Comparison of ENCODE assay signal across 31 cellular contexts in the genomic region with DNA sequence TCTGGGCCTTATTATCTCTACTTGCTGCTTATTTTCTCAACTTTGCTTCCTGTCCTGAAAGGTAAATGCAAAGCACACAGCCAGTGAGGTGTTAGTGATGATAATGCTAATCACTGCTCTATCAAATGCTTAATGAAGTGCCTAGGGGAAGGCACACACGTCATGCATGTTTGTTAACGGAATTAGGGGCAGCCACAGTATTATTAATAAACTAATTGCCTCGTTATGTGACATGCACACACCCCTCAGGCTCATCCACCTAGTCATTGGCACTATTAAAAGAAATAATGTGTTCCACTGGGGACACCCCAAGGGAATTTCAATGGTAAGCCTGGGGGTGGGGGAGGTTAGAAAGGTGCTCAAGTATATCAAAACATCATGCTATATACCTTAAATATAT.
A peak's percentile ranks its signal among the peaks of the same experiment; 100 is the strongest.
DNase-seq lines count a peak whose midpoint lies in the region; ATAC-seq, FAIRE-seq and TF ChIP-seq lines count a peak whose summit lies in the region.
"Had no signal": no experiment of that assay in that cellular context is flagged by ENCODE, and none has a peak within 500 bp of the region (broad histone marks: within the 10 kb centered on the region; RNA-seq: fewer than 3 reads in every experiment).

No MANE protein-coding gene starts in this region.

- no peak overlapping the region for H3K4me2 ChIP-seq in GM12878 (ENCODE audit: control insufficient read depth, insufficient read depth)
- peak overlapping the region; percentile 37 for H3K4me2 ChIP-seq in smooth muscle cell
- H3K4me2 ChIP-seq: A549; BLaER1; BLaER1 treated with 17β-estradiol and CSF1 and Interleukin-3, amounts not matched to agents 10 nM and 100 nM had no signal

- H3K27me3 ChIP-seq in GM12878 (replicated peaks in 1 of 2; ENCODE audit: control insufficient read depth in 2 of 2, insufficient read depth in 2 of 2, low read length in 1 of 2): no peaks in the 10 kb centered on the region
- no peaks in the 10 kb centered on the region for H3K27me3 ChIP-seq in smooth muscle cell (ENCODE audit: low read depth)
- H3K27me3 ChIP-seq: BE2C had no signal

- peaks cover 16% of the 10 kb centered on the region for H3F3A ChIP-seq in smooth muscle cell (ENCODE audit: low read depth)

- POLR2A ChIA-PET in GM12878 (lab: Charles Lee): no interaction called here

- in situ Hi-C loops in GM12878 (cut with MboI): no loop called here

- H3K36me3 ChIP-seq in GM12878 (ENCODE audit: control insufficient read depth in 2 of 2, insufficient read depth in 2 of 2, low read length in 1 of 2) (no peaks in the 10 kb centered on the region), smooth muscle cell (ENCODE audit: low read depth) (no peaks in the 10 kb centered on the region)
- H3K36me3 ChIP-seq: BE2C; BLaER1; BLaER1 treated with 17β-estradiol and CSF1 and Interleukin-3, amounts not matched to agents 10 nM and 100 nM had no signal

- no peaks in the 10 kb centered on the region; the same call in 2 of the 3 replicates for H3K9me3 ChIP-seq in GM12878 (replicated peaks; ENCODE audit: control insufficient read depth, insufficient read depth, low read length)
- H3K9me3 ChIP-seq in smooth muscle cell (replicated peaks; ENCODE audit: low read depth): no peaks in the 10 kb centered on the region
- H3K9me3 ChIP-seq: A549, BE2C, Caco-2 had no signal

- no peak for TF ChIP-seq POLR2A in GM12878 (IDR thresholded peaks at IDR 0.05; ENCODE audit: low read depth, low read length)

- no peaks in the 10 kb centered on the region for H4K20me1 ChIP-seq in GM12878 (ENCODE audit: control insufficient read depth, insufficient read depth)
- H4K20me1 ChIP-seq in smooth muscle cell (ENCODE audit: low read depth): no peaks in the 10 kb centered on the region
- H4K20me1 ChIP-seq: BLaER1; BLaER1 treated with 17β-estradiol and CSF1 and Interleukin-3, amounts not matched to agents 10 nM and 100 nM had no signal

- CTCF ChIA-PET in GM12878 (lab: Yijun Ruan, JAX): interaction anchor here (0.8 to 1.5 kb wide), 3 partner anchors 13 to 27 kb away, joined by 3 to 9 read pairs (median 3); no protein-coding TSS in a partner anchor

- TF ChIP-seq RAD21 in GM12878 (IDR thresholded peaks at IDR 0.05; ENCODE audit: insufficient read depth, low read depth, low read length): no peak

- H3K4me3 ChIP-seq in GM12878 (no peak overlapping the region), smooth muscle cell (no peak overlapping the region)
- H3K4me3 ChIP-seq: A549; BLaER1; BLaER1 treated with 17β-estradiol and CSF1 and Interleukin-3, amounts not matched to agents 10 nM and 100 nM had no signal

- H3K9ac ChIP-seq in GM12878 (ENCODE audit: control insufficient read depth, insufficient read depth, low read length): no peak overlapping the region
- H3K9ac ChIP-seq in smooth muscle cell (ENCODE audit: low read depth): no peak overlapping the region
- H3K9ac ChIP-seq: BLaER1; BLaER1 treated with 17β-estradiol and CSF1 and Interleukin-3, amounts not matched to agents 10 nM and 100 nM had no signal

- BruUV-seq in GM12878 (replicated peaks; lab: Mats Ljungman, UMichigan): no TSS peak

- no peaks in the 10 kb centered on the region for H3K79me2 ChIP-seq in GM12878 (ENCODE audit: control insufficient read depth, insufficient read depth, low read length)
- H3K79me2 ChIP-seq in smooth muscle cell (ENCODE audit: low read depth): no peaks in the 10 kb centered on the region

- no peak for FAIRE-seq in GM12878 (lab: Jason Lieb, UNC)
- FAIRE-seq: A204.1, A549, D721Med had no signal

- H3K4me1 ChIP-seq in GM12878 (ENCODE audit: control insufficient read depth, insufficient read depth, low read length) (no peaks in the 10 kb centered on the region), smooth muscle cell (ENCODE audit: low read depth) (peaks cover 9% of the 10 kb centered on the region)
- H3K4me1 ChIP-seq: A549, BE2C, BLaER1, Caco-2 had no signal

- WGBS in GM12878 (ENCODE audit: insufficient coverage, insufficient replicate concordance, low lambda C conversion rate, missing lambda C conversion rate): 0% methylated on average over 3 of the region's 3 CpGs
- WGBS in smooth muscle cell (ENCODE audit: low lambda C conversion rate): 76% methylated on average over 3 of the region's 3 CpGs

- TF ChIP-seq EP300 in GM12878 (IDR thresholded peaks at IDR 0.05; ENCODE audit: borderline replicate concordance in 1 of 2, control insufficient read depth in 1 of 2, low read depth in 2 of 2, low read length in 2 of 2): no peak

- H3K27ac ChIP-seq in GM12878 (ENCODE audit: control insufficient read depth, insufficient read depth) (no peak overlapping the region), smooth muscle cell (ENCODE audit: low read depth) (peak overlapping the region; percentile 58)
- H3K27ac ChIP-seq: 22Rv1; A549; BLaER1; BLaER1 treated with 17β-estradiol and CSF1 and Interleukin-3, amounts not matched to agents 10 nM and 100 nM; C4-2B had no signal

- DNase-seq in GM12878 (ENCODE audit: low read depth, low spot score) (no peak), smooth muscle cell (lab: John Stamatoyannopoulos, UW; ENCODE audit: unreplicated experiment) (no peak), superior temporal gyrus (ENCODE audit: extremely low spot score) (no peak)
- DNase-seq: 8988T; ACHN; AML-193; BE2C; C1 segment of cervical spinal cord; Caco-2; Calu3; CD4-positive, alpha-beta memory T cell; CD4-positive, alpha-beta T cell; CD4-positive, CD25-positive, alpha-beta regulatory T cell; CD8-positive, alpha-beta memory T cell; CD8-positive, alpha-beta T cell; COR-L47; DMS 273 treated with DMSO at 0.1 percent for 48 hours; DMS153; DMS53; DMS79; DMS79 treated with DMSO at 0.1 percent for 48 hours; DND-41; EL had no signal

- intact Hi-C loops in GM12878 (cut with micrococcal nuclease; ENCODE audit: unreplicated experiment): no loop called here

- no peak for TF ChIP-seq CTCF in GM12878 (IDR thresholded peaks at IDR 0.05 in 2 of 3, conservative IDR thresholded peaks at IDR 0.05 in 1 of 3; ENCODE audit: control insufficient read depth in 2 of 3, extremely low read depth in 1 of 3, insufficient read depth in 1 of 3, low read depth in 3 of 3, low read length in 3 of 3)
- no peak for TF ChIP-seq CTCF in smooth muscle cell (IDR thresholded peaks at IDR 0.05; ENCODE audit: borderline replicate concordance, insufficient read depth, poor library complexity, severe bottlenecking)

- H2AFZ ChIP-seq in GM12878 (ENCODE audit: control insufficient read depth, low read depth, low read length) (no peak overlapping the region), smooth muscle cell (ENCODE audit: low read depth) (no peak overlapping the region)

- SMC1A ChIA-PET in GM12878 (lab: Charles Lee; ENCODE audit: uncharacterized antibody, unreplicated experiment): interaction anchor here (0.7 to 1.4 kb wide), 5 partner anchors 17 to 194 kb away, joined by 3 to 6 read pairs (median 3); no protein-coding TSS in a partner anchor

- ATAC-seq in GM12878 (peak; percentile 27; the same call in 2 of the 3 replicates), GM18867 (IDR thresholded peaks at IDR 0.05; ENCODE audit: unreplicated experiment) (no peak)
- ATAC-seq: A549; CD8-positive, alpha-beta T cell had no signal

- RAD21 ChIA-PET in GM12878 (lab: Charles Lee; ENCODE audit: unreplicated experiment): interaction anchor here (1.0 to 2.2 kb wide), 2 partner anchors 10 to 28 kb away, joined by 3 to 7 read pairs; no protein-coding TSS in a partner anchor

TF ChIP-seq in GM12878, 131 proteins besides CTCF, POLR2A, EP300 and RAD21:
- TF ChIP-seq PKNOX1 (IDR thresholded peaks at IDR 0.05): no peak
- TF ChIP-seq MEF2B (IDR thresholded peaks at IDR 0.05; ENCODE audit: partially characterized antibody, poor library complexity, severe bottlenecking): peak; percentile 70
- TF ChIP-seq NR2F1 (conservative IDR thresholded peaks at IDR 0.05): 0 out of 2 replicates have a peak, but pooled peaks have one; percentile 28
- TF ChIP-seq MTA2 (IDR thresholded peaks at IDR 0.05; ENCODE audit: low read depth): peak; percentile 95
- TF ChIP-seq BCL11A (IDR thresholded peaks at IDR 0.05; ENCODE audit: low read depth, low read length): peak; percentile 32; the same call in 1 of the 2 replicates
- no peak for TF ChIP-seq EED (IDR thresholded peaks at IDR 0.05; ENCODE audit: low read depth)
